16 cellular contexts compared by ENCODE assay signal in the genomic region with DNA sequence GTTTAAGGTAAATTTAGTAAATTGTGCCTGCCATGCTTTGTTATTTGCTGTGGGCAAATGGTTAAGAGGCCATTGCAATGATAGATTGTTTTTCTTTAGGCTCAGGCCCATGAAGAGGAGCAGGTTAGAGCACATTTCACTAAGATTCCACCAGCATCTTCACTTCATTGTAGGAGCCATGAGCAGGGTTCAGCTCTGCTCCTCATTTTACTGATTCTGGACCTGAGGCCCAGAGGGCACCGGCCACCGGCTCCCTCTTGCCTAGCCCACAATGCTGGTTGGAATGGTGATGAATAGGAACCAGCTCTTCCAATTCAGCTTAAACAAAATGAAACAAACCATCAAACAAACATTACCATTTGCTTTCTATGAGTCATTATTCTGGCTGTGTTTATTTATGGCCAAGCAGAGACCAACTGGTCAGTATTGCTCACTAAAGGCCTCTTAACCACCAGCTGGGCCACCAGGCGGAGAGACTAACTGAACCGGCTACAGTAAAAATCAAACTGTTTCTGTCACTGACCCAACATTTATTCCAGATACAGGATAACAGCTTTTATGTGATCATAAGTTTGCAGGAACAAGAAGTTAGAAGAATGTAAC.
A peak's percentile ranks its signal among the peaks of the same experiment; 100 is the strongest.
DNase-seq lines count a peak whose midpoint lies in the region; ATAC-seq, FAIRE-seq and TF ChIP-seq lines count a peak whose summit lies in the region.
"Had no signal": no experiment of that assay in that cellular context is flagged by ENCODE, and none has a peak within 500 bp of the region (broad histone marks: within the 10 kb centered on the region; RNA-seq: fewer than 3 reads in every experiment).

No MANE protein-coding gene starts in this region.

- DNase-seq in Caki2 (ENCODE audit: low read depth) (peak; percentile 13), NCI-H146 treated with DMSO at 0.1 percent for 48 hours (lab: John Stamatoyannopoulos, UW; ENCODE audit: unreplicated experiment) (peak; percentile 36), bronchial epithelial cell (ENCODE audit: low read depth) (peak; percentile 62), mucosa of descending colon (no peak), KG1 (lab: John Stamatoyannopoulos, UW) (no peak), esophagus muscularis mucosa (ENCODE audit: extremely low spot score) (no peak), NCI-H526 (lab: John Stamatoyannopoulos, UW) (no peak)
- DNase-seq in activated CD4-positive, alpha-beta T cell treated with anti-CD3 and anti-CD28 coated beads for 48 hours: no peak
- DNase-seq: activated CD4-positive, alpha-beta memory T cell treated with anti-CD3 and anti-CD28 coated beads, Interleukin-2, amount 10 ng/mL, durations not matched to agents 7 days and 5 days; CD4-positive, alpha-beta T cell; MM.1S; NCI-H2227 treated with DMSO at 0.1 percent for 48 hours; stimulated activated CD4-positive, alpha-beta T cell treated with anti-CD3 and anti-CD28 coated beads, Interleukin-12 subunit alpha, Interleukin-12 subunit beta, amount 100 ng/mL, for 4 hours; T1000 had no signal

- TF ChIP-seq POLR2A in esophagus muscularis mucosa (IDR thresholded peaks at IDR 0.05; ENCODE audit: low read depth): no peak

- peak; percentile 52 for ATAC-seq in mucosa of descending colon

- H3K36me3 ChIP-seq in bronchial epithelial cell (ENCODE audit: control insufficient read depth, insufficient read depth, low read length) (no peaks in the 10 kb centered on the region), mucosa of descending colon (ENCODE audit: low read depth) (no peaks in the 10 kb centered on the region), esophagus muscularis mucosa (no peaks in the 10 kb centered on the region)
- H3K36me3 ChIP-seq: cardiac muscle cell, suprapubic skin had no signal

- 91% methylated on average over 4 of the region's 4 CpGs for WGBS in esophagus muscularis mucosa

- no peak for FAIRE-seq in bronchial epithelial cell (lab: Jason Lieb, UNC)

- H3K27ac ChIP-seq in esophagus muscularis mucosa (replicated peaks in 1 of 4): no peak overlapping the region
- H3K27ac ChIP-seq: cardiac muscle cell, suprapubic skin had no signal

- no peaks in the 10 kb centered on the region for H3K9me3 ChIP-seq in mucosa of descending colon
- H3K9me3 ChIP-seq in esophagus muscularis mucosa: no peaks in the 10 kb centered on the region
- H3K9me3 ChIP-seq: suprapubic skin had no signal

- H3K4me1 ChIP-seq in mucosa of descending colon (ENCODE audit: low read depth) (peaks cover 2% of the 10 kb centered on the region), esophagus muscularis mucosa (no peaks in the 10 kb centered on the region)

- intact Hi-C loops in mucosa of descending colon (cut with DNase I, micrococcal nuclease) (no loop called here), esophagus muscularis mucosa (cut with DNase I) (no loop called here)

- TF ChIP-seq CTCF in bronchial epithelial cell (IDR thresholded peaks at IDR 0.05; ENCODE audit: insufficient read depth, low read length, severe bottlenecking) (no peak), mucosa of descending colon (IDR thresholded peaks at IDR 0.05) (no peak), esophagus muscularis mucosa (IDR thresholded peaks at IDR 0.05) (no peak)

- in situ Hi-C loops in Caki2 (cut with HindIII; ENCODE audit: low pct_unique_long_range_greater_than_20kb, low sequenced_read_pairs): no loop called here

- H3K4me3 ChIP-seq in bronchial epithelial cell (ENCODE audit: low read depth, low read length) (no peak overlapping the region), mucosa of descending colon (no peak overlapping the region), esophagus muscularis mucosa (no peak overlapping the region)
- H3K4me3 ChIP-seq: cardiac muscle cell, suprapubic skin had no signal

- H3K27me3 ChIP-seq in bronchial epithelial cell (ENCODE audit: control insufficient read depth, insufficient read depth, low read length) (no peaks in the 10 kb centered on the region), esophagus muscularis mucosa (no peaks in the 10 kb centered on the region)
- H3K27me3 ChIP-seq: cardiac muscle cell, suprapubic skin had no signal

- no peak for TF ChIP-seq EP300 in esophagus muscularis mucosa (IDR thresholded peaks at IDR 0.05)

Comparison
In these comparisons a context has a peak if more than half of its experiments do, and no peak if none do; other contexts are left out.
1. DNase-seq: peak in Caki2 (single experiment), NCI-H146 treated with DMSO at 0.1 percent for 48 hours (single experiment) and bronchial epithelial cell (single experiment); none in mucosa of descending colon (0 of 3), activated CD4-positive, alpha-beta T cell treated with anti-CD3 and anti-CD28 coated beads for 48 hours (single experiment), KG1 (single experiment), esophagus muscularis mucosa (single experiment) and NCI-H526 (0 of 2).